In genomic region chr7:103988468-103989199, GRCh38 we compare ENCODE assay signal across 1 cellular context.
A peak's percentile ranks its signal among the peaks of the same experiment; 100 is the strongest.
TF ChIP-seq lines count a peak whose summit lies in the region.

No MANE protein-coding gene starts in this region.

TF ChIP-seq in HepG2, 621 proteins besides CTCF, POLR2A, EP300 and RAD21 (continued from another document):
- TF ChIP-seq HMGXB3 (CRISPR knock-in tag; IDR thresholded peaks at IDR 0.05; ENCODE audit: borderline replicate concordance) (no peak), SUZ12 (IDR thresholded peaks at IDR 0.05; ENCODE audit: low read depth, low read length) (no peak), TEAD2 (CRISPR knock-in tag; IDR thresholded peaks at IDR 0.05) (no peak), ZC3H13 (CRISPR knock-in tag; IDR thresholded peaks at IDR 0.05) (0 out of 2 replicates have a peak, but pooled peaks have one; percentile 41), ASH2L (IDR thresholded peaks at IDR 0.05; ENCODE audit: insufficient read length, low read depth, low read length) (peak; percentile 52), NR1H2 (CRISPR knock-in tag; IDR thresholded peaks at IDR 0.05; ENCODE audit: borderline replicate concordance, low read depth) (no peak), BORCS8-MEF2B (CRISPR knock-in tag; IDR thresholded peaks at IDR 0.05) (no peak)
